ENCODE assay signal across 28 cellular contexts in the genomic region with DNA sequence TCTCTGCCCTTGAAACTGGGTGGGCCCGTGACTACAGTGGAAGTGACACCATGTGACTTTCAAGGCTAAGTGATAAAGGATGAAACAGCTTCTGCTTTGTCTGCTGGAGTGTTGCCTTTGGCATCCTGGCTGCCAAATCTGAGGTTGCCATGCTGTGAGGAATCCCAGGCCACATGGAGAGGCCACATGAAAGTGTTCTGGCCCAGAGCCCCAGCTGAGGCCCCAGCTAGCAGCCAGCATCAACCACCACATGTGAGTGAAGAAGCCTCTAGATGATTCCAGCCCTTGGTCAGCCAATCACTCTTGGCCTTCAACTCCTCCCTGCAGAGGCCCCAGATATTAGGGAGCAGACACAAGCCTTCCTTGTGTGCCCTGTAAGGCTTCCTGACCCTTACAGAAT.
"Had no signal": no experiment of that assay in that cellular context is flagged by ENCODE, and none has a peak within 500 bp of the region (broad histone marks: within the 10 kb centered on the region; RNA-seq: fewer than 3 reads in every experiment).

No MANE protein-coding gene starts in this region.

- DNase-seq: heart right ventricle; kidney glomerular epithelial cell; left cardiac atrium; mesendoderm; naive thymus-derived CD4-positive, alpha-beta T cell; ovary; retina; right cardiac atrium; stimulated activated CD4-positive, alpha-beta T cell treated with anti-CD3 and anti-CD28 coated beads, Interleukin-12 subunit alpha, Interleukin-12 subunit beta, amount 100 ng/mL, for 4 hours; stimulated activated CD4-positive, alpha-beta T cell treated with anti-CD3 and anti-CD28 coated beads, Interleukin-15, amount 100 ng/mL, for 24 hours; stimulated activated CD4-positive, alpha-beta T cell treated with anti-CD3 and anti-CD28 coated beads, Interleukin-2, amount 100 ng/mL, for 24 hours; stimulated activated CD4-positive, alpha-beta T cell treated with anti-CD3 and anti-CD28 coated beads, Interleukin-4, amount 100 ng/mL, for 1 hour; stimulated activated naive CD4-positive, alpha-beta T cell; tibial artery; trophoblast cell; upper lobe of right lung had no signal

- H3K27me3 ChIP-seq: heart right ventricle, hepatocyte, ovary, suprapubic skin, tibial artery, upper lobe of right lung had no signal

- H3K27ac ChIP-seq: heart right ventricle, hepatocyte, ovary, prostate gland, skin epidermis, suprapubic skin, thoracic aorta, tibial artery, upper lobe of right lung had no signal

- FAIRE-seq: keratinocyte, urothelium cell line had no signal

- H3K9me3 ChIP-seq: heart right ventricle, ovary, prostate gland, suprapubic skin, thoracic aorta, tibial artery, upper lobe of right lung had no signal

- H3K4me1 ChIP-seq: heart right ventricle, prostate gland, tibial artery, upper lobe of right lung had no signal

- H3K4me2 ChIP-seq: hepatocyte had no signal

- H2AFZ ChIP-seq: hepatocyte had no signal

- H3K79me2 ChIP-seq: hepatocyte had no signal

- H3K4me3 ChIP-seq: heart right ventricle, hepatocyte, lung, ovary, prostate gland, skin epidermis, suprapubic skin, thoracic aorta, tibial artery, upper lobe of right lung had no signal

- H3K36me3 ChIP-seq: heart right ventricle, ovary, prostate gland, suprapubic skin, thoracic aorta, tibial artery, upper lobe of right lung had no signal

- ATAC-seq: heart right ventricle; left cardiac atrium; left lobe of liver; naive thymus-derived CD4-positive, alpha-beta T cell; natural killer cell treated with Interleukin-12 subunit alpha and Interleukin-12 subunit beta and Interleukin-15 and Interleukin-18, amount 100 ng/mL, for 72 hours; right cardiac atrium; sciatic nerve; stimulated activated effector memory CD8-positive, alpha-beta T cell treated with anti-CD3 and anti-CD28 coated beads, Interleukin-12 subunit alpha, Interleukin-12 subunit beta, amount 100 ng/mL, for 72 hours; upper lobe of right lung had no signal
